Comparison of ENCODE assay signal across 18 cellular contexts in the genomic region with DNA sequence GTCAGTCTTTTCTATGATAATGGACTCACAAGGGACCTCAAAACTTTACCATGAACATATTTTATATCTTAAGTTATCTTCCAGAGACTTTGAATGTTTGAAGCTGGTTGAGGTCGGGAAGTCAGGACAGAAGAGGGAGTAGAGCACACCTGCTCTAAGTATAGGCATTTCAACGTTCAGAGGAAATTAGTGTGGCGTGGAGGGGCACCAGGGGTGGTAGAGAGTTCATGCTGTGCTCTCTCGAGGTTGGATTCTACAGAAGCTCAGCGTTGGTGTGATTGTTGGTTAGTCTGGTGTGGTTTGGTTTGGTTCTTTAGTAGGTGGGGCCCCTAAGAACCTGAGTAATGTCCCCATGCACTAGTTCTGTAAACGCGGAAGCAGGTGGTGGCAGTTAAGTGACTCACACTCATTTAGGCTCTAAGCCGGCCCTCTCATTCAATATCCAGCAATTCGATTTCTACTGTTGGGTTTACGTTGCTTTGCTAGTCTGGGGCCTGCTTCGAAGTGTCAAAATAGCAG. TPM values are rescaled to one million over a fixed set of nuclear protein-coding genes. Genes with fewer than 3 reads are reported as not detected.
"Had no signal": no experiment of that assay in that cellular context is flagged by ENCODE, and none has a peak within 500 bp of the region (broad histone marks: within the 10 kb centered on the region; RNA-seq: fewer than 3 reads in every experiment).

No MANE protein-coding gene starts in this region.

- ATAC-seq: activated CD8-positive, alpha-beta memory T cell treated with anti-CD3 and anti-CD28 coated beads, Interleukin-2, amount 10 ng/mL, durations not matched to agents 7 days and 5 days had no signal

- FAIRE-seq: urothelium cell line had no signal

- H3K27ac ChIP-seq: ascending aorta, breast epithelium, right atrium auricular region, tibial artery had no signal

- H3K36me3 ChIP-seq: ascending aorta, breast epithelium, right atrium auricular region, tibial artery had no signal

- H3K4me1 ChIP-seq: ascending aorta, breast epithelium, right atrium auricular region, tibial artery had no signal

- H3K27me3 ChIP-seq: ascending aorta, breast epithelium, right atrium auricular region, tibial artery had no signal

- H3K9me3 ChIP-seq: ascending aorta, breast epithelium, right atrium auricular region, tibial artery had no signal

- DNase-seq: activated CD4-positive, alpha-beta T cell treated with anti-CD3 and anti-CD28 coated beads, Interleukin-2, amount 50 U/mL, for 48 hours; activated CD8-positive, alpha-beta memory T cell treated with anti-CD3 and anti-CD28 coated beads, Interleukin-2, amount 10 ng/mL, durations not matched to agents 7 days and 5 days; activated naive CD4-positive, alpha-beta T cell treated with anti-CD3 and anti-CD28 coated beads, Interleukin-2, amount 10 ng/mL, durations not matched to agents 7 days and 5 days; activated T-cell treated with anti-CD3 and anti-CD28 coated beads, Interleukin-2, amount 50 U/mL, for 24 hours; cerebellar nuclear complex; effector memory CD4-positive, alpha-beta T cell; foreskin fibroblast; kidney glomerular epithelial cell; mesenchymal stem cell; occipital lobe; stimulated activated CD4-positive, alpha-beta T cell treated with anti-CD3 and anti-CD28 coated beads, Interleukin-4, amount 100 ng/mL, for 24 hours; stimulated activated naive CD4-positive, alpha-beta T cell; tibial artery had no signal

- H3K4me3 ChIP-seq: ascending aorta, breast epithelium, right atrium auricular region, tibial artery had no signal

RNA-seq across cellular contexts. Expression of a gene that starts 19.8 kb away (rescaled TPM):
- total RNA-seq: activated CD8-positive, alpha-beta memory T cell treated with anti-CD3 and anti-CD28 coated beads, Interleukin-2, amount 10 ng/mL, durations not matched to agents 7 days and 5 days; ascending aorta; subcutaneous adipose tissue had no signal
